ENCODE assay signal across 27 cellular contexts in the genomic region with DNA sequence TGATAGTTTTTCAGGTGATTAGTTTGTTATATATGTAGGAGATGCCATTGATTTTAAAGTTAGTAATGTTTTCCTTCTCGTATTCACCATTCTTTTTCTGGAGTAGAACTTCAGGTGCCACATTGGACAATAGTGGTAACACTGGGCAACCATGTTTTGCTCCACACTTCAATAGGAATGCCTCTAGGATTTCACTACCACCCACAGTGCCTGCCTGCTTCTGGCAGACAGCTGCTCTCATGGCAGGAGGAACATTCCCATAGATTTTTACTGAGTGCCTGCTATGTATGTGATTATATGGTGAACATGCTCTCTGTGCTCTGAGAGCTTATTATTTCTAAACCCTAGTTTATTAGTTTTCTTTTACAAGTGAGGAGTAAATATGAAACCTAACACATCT.
"Had no signal": no experiment of that assay in that cellular context is flagged by ENCODE, and none has a peak within 500 bp of the region (broad histone marks: within the 10 kb centered on the region; RNA-seq: fewer than 3 reads in every experiment).

No MANE protein-coding gene starts in this region.

- H3K27me3 ChIP-seq: breast epithelium, dorsolateral prefrontal cortex, gastroesophageal sphincter, stomach, suprapubic skin, tibial nerve had no signal

- H3K9me3 ChIP-seq: breast epithelium, gastroesophageal sphincter, left ventricle myocardium inferior, stomach, suprapubic skin, tibial nerve had no signal

- FAIRE-seq: colon, TTC549 had no signal

- H3K4me3 Mint-ChIP-seq: activated naive CD8-positive, alpha-beta T cell treated with anti-CD3 and anti-CD28 coated beads for 36 hours; central memory CD8-positive, alpha-beta T cell; mesothelial cell of epicardium; nephron progenitor cell; stimulated activated memory B cell treated with anti-CD40 and anti-IgM and Interleukin-4, amounts not matched to agents 10 μg/mL and 1 μg/mL and 100 μg/mL, for 72 hours had no signal

- H3K27ac Mint-ChIP-seq: activated naive CD8-positive, alpha-beta T cell treated with anti-CD3 and anti-CD28 coated beads for 36 hours; mesothelial cell of epicardium; nephron progenitor cell; stimulated activated memory B cell treated with anti-CD40 and anti-IgM and Interleukin-4, amounts not matched to agents 10 μg/mL and 1 μg/mL and 100 μg/mL, for 72 hours had no signal

- H3K4me3 ChIP-seq: breast epithelium, dorsolateral prefrontal cortex, gastroesophageal sphincter, left ventricle myocardium inferior, skin epidermis, stomach, suprapubic skin, tibial nerve had no signal

- H3K9me3 Mint-ChIP-seq: activated naive CD8-positive, alpha-beta T cell treated with anti-CD3 and anti-CD28 coated beads for 36 hours; central memory CD8-positive, alpha-beta T cell; stimulated activated memory B cell treated with anti-CD40 and anti-IgM and Interleukin-4, amounts not matched to agents 10 μg/mL and 1 μg/mL and 100 μg/mL, for 72 hours had no signal

- DNase-seq: activated CD4-positive, CD25-positive, alpha-beta regulatory T cell treated with anti-CD3 and anti-CD28 coated beads, Interleukin-2, amount 50 U/mL, for 72 hours; activated naive CD4-positive, alpha-beta T cell treated with Interleukin-2 at 50 U/mL for 16 hours; activated naive CD8-positive, alpha-beta T cell treated with anti-CD3 and anti-CD28 coated beads for 36 hours; activated T-cell treated with anti-CD3 and anti-CD28 coated beads, Interleukin-2, amount 50 U/mL, for 1 hour; amniotic stem cell; dorsolateral prefrontal cortex; head of caudate nucleus; hypothalamus; left ventricle myocardium inferior; nephron progenitor cell; nucleus accumbens; right cardiac atrium; stimulated activated CD4-positive, alpha-beta T cell treated with anti-CD3 and anti-CD28 coated beads, Interleukin-2, amount 100 ng/mL, for 24 hours; stomach; WERI-Rb-1 had no signal

- H3K36me3 ChIP-seq: breast epithelium, gastroesophageal sphincter, left ventricle myocardium inferior, stomach, suprapubic skin, tibial nerve, WERI-Rb-1 had no signal

- H3K27me3 Mint-ChIP-seq: activated naive CD8-positive, alpha-beta T cell treated with anti-CD3 and anti-CD28 coated beads for 36 hours; central memory CD8-positive, alpha-beta T cell; stimulated activated memory B cell treated with anti-CD40 and anti-IgM and Interleukin-4, amounts not matched to agents 10 μg/mL and 1 μg/mL and 100 μg/mL, for 72 hours had no signal

- H3K4me1 Mint-ChIP-seq: nephron progenitor cell had no signal

- H3K4me1 ChIP-seq: breast epithelium, gastroesophageal sphincter, left ventricle myocardium inferior, parathyroid adenoma, stomach, suprapubic skin, tibial nerve had no signal

- H3K27ac ChIP-seq: breast epithelium, dorsolateral prefrontal cortex, epithelial cell of prostate, gastroesophageal sphincter, left ventricle myocardium inferior, parathyroid adenoma, skin epidermis, stomach, suprapubic skin, tibial nerve, WERI-Rb-1 had no signal

- ATAC-seq: gastroesophageal sphincter; right cardiac atrium; stimulated activated memory B cell treated with anti-CD40 and anti-IgM and Interleukin-4, amounts not matched to agents 10 μg/mL and 1 μg/mL and 100 μg/mL, for 72 hours had no signal

- H3K36me3 Mint-ChIP-seq: mesothelial cell of epicardium had no signal
